Comparison of ENCODE assay signal across 8 cellular contexts in the genomic region with DNA sequence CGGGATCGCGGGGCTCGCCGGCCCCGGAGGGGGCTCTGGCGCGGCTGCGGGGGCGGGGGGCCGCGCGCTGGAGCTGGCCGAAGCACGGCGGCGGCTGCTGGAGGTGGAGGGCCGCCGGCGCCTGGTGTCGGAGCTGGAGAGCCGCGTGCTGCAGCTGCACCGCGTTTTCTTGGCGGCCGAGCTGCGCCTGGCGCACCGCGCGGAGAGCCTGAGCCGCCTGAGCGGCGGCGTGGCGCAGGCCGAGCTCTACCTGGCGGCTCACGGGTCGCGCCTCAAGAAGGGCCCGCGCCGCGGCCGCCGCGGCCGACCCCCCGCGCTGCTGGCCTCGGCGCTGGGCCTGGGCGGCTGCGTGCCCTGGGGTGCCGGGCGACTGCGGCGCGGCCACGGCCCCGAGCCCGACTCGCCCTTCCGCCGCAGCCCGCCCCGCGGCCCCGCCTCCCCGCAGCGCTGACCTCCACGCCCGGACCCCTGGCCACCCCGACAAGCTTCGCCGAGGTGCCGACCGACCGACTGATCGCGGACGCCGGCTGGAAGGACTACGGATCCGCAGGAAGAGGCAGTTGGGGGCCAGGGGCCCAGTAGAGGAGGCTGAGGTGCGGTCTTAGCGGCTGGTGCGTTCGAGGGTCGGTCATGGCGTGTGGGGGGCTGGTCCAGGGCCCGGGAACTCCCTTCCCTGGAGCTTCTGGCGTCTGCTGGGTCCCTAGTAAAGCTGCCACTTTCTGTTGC. TPM values are rescaled to one million over a fixed set of nuclear protein-coding genes. Genes with fewer than 3 reads are reported as not detected.
DNase-seq lines count a peak whose midpoint lies in the region; ATAC-seq, FAIRE-seq and TF ChIP-seq lines count a peak whose summit lies in the region.

No MANE protein-coding gene starts in this region.

- H3K9ac ChIP-seq in duodenal mucosa (ENCODE audit: low read depth in 1 of 2, low read length in 2 of 2), result peak overlapping the region in 1 of 2 donors; percentile 6

- TF ChIP-seq RAD21 in A549 (conservative IDR thresholded peaks at IDR 0.05 in 1 of 2, IDR thresholded peaks at IDR 0.05 in 1 of 2), result no peak

- peak overlapping the region; percentile 100 for H3K27ac ChIP-seq in A549
- H3K27ac ChIP-seq in duodenal mucosa (ENCODE audit: low read depth, low read length), result peak overlapping the region; percentile 20

- no peak for TF ChIP-seq CTCF in A549 (IDR thresholded peaks at IDR 0.05)

- no peak overlapping the region for H3K27ac Mint-ChIP-seq in T-helper 17 cell
- H3K27ac Mint-ChIP-seq in naive B cell, result no peak overlapping the region

- H3K27me3 Mint-ChIP-seq in T-helper 17 cell (peaks cover 55% of the 10 kb centered on the region), naive B cell (peaks cover 33 to 61% (median 44%) of the 10 kb centered on the region in 3 donors)

- H3K27me3 ChIP-seq in duodenal mucosa (ENCODE audit: control insufficient read depth in 1 of 2, insufficient read depth in 2 of 2, low read length in 2 of 2), result peaks cover 20 to 44% of the 10 kb centered on the region in 2 donors

- H3K4me2 ChIP-seq in A549, result peak overlapping the region; percentile 99

- H3K4me3 Mint-ChIP-seq in T-helper 17 cell (peak overlapping the region; percentile 84), naive B cell (peak overlapping the region; percentile 76 to 92 (median 84))

- ATAC-seq in A549, result no peak
- peak; percentile 4 for ATAC-seq in GM19463 (IDR thresholded peaks at IDR 0.05; ENCODE audit: unreplicated experiment)
- ATAC-seq in T-helper 17 cell, result peak; percentile 52
- peak; percentile 51 to 52 for ATAC-seq in naive B cell (ENCODE audit: low read depth in 2 of 2)
- no peak for ATAC-seq in HG03469 (IDR thresholded peaks at IDR 0.05; ENCODE audit: unreplicated experiment)
- no peak for ATAC-seq in GM19452 (IDR thresholded peaks at IDR 0.05; ENCODE audit: unreplicated experiment)

- CTCF ChIA-PET in A549 (lab: Yijun Ruan, JAX), result interaction anchor here (0.6 to 10.6 kb wide), 11 partner anchors 9 to 104 kb away, joined by 3 to 188 read pairs (median 4); no protein-coding TSS in a partner anchor

- peaks cover 61% of the 10 kb centered on the region for H3K4me1 ChIP-seq in A549
- peaks cover 28% of the 10 kb centered on the region in 2 donors for H3K4me1 ChIP-seq in duodenal mucosa (ENCODE audit: control insufficient read depth in 1 of 2, insufficient read depth in 2 of 2, low read length in 2 of 2)

- POLR2A ChIA-PET in A549 (lab: Yijun Ruan, JAX), result interaction anchor here (0.5 to 1.7 kb wide), 14 partner anchors 9 to 549 kb away, joined by 3 to 8 read pairs (median 4); a partner anchor contains a TSS

- H3K4me3 ChIP-seq in A549 (peak overlapping the region; percentile 96), duodenal mucosa (ENCODE audit: low read depth in 1 of 2, low read length in 2 of 2) (peak overlapping the region; percentile 49 to 65)

- H3K9me3 Mint-ChIP-seq in naive B cell, result no peaks in the 10 kb centered on the region

- TF ChIP-seq EP300 in A549 (IDR thresholded peaks at IDR 0.05), result no peak

- no peak for FAIRE-seq in A549 (lab: Jason Lieb, UNC)

- TF ChIP-seq POLR2A in A549 (IDR thresholded peaks at IDR 0.05; ENCODE audit: low read length), result no peak

- 0% methylated on average over 3 of the region's 95 CpGs for WGBS in A549 (ENCODE audit: missing lambda C conversion rate)

- H3K9me3 ChIP-seq in A549, result no peaks in the 10 kb centered on the region
- H3K9me3 ChIP-seq in T-helper 17 cell (ENCODE audit: control insufficient read depth, low read length, poor library complexity, severe bottlenecking), result no peaks in the 10 kb centered on the region
- no peaks in the 10 kb centered on the region for H3K9me3 ChIP-seq in duodenal mucosa (ENCODE audit: control insufficient read depth in 1 of 2, low read length in 2 of 2)

- H3K4me1 Mint-ChIP-seq in T-helper 17 cell (peaks cover 11% of the 10 kb centered on the region), naive B cell (peaks cover 17 to 25% (median 23%) of the 10 kb centered on the region in 3 donors)

- DNase-seq in A549 (ENCODE audit: low read depth in 1 of 2, low spot score in 1 of 2) (no peak), T-helper 17 cell (peak; percentile 18 to 29 (median 20)), naive B cell (peak; percentile 23), midbrain (lab: John Stamatoyannopoulos, UW) (no peak)

- H3K36me3 Mint-ChIP-seq in T-helper 17 cell (ENCODE audit: low read depth) (no peaks in the 10 kb centered on the region), naive B cell (no peaks in the 10 kb centered on the region)

- H3K36me3 ChIP-seq in duodenal mucosa (ENCODE audit: control insufficient read depth in 1 of 2, insufficient read depth in 2 of 2, low read length in 2 of 2), result no peaks in the 10 kb centered on the region

TF ChIP-seq in A549, 52 proteins besides CTCF, POLR2A, EP300 and RAD21:
- TF ChIP-seq RNF2 (IDR thresholded peaks at IDR 0.05; ENCODE audit: borderline replicate concordance, low read depth) (0 out of 2 replicates have a peak, but pooled peaks have one; percentile 25), FOXS1 (CRISPR knock-in tag; IDR thresholded peaks at IDR 0.05) (no peak), CBX8 (IDR thresholded peaks at IDR 0.05) (no peak), ESRRA (IDR thresholded peaks at IDR 0.05; ENCODE audit: borderline replicate concordance, low read length) (no peak)
TF ChIP-seq in A549: peak in this region for 1.

RNA-seq across cellular contexts. Expression of a gene that starts 0.7 kb away (rescaled TPM):
- polyA plus RNA-seq in A549 (2011; rRNA removed) (113 and 134 TPM in 2 replicates), A549 (2017; fragmentation: RNase III; extraction: RNeasy Plus Mini Kit Qiagen cat#74134 plus additional on column Dnase treatment) (68.5 to 86.3 TPM (median 73.9 TPM) in 3 replicates), naive B cell (ENCODE audit: low read depth in 6 of 6) (not detected)
- polyA plus RNA-seq in A549 (2012; cell fraction: cytosol; rRNA removed), result 109 and 152 TPM in 2 replicates
- polyA plus RNA-seq in A549 (2012; cell fraction: nucleus; rRNA removed), result 100 and 141 TPM in 2 replicates
- polyA minus RNA-seq in A549 (2011; rRNA and poly(A)+ RNA removed), result 61.4 and 69.2 TPM in 2 replicates
- under 1 TPM in 1 of 2 donors, not detected in 1; 0.22 TPM for total RNA-seq in T-helper 17 cell

RNA-seq across cellular contexts. Expression of a gene that starts 18.5 kb away (rescaled TPM):
- 0.27 and 0.36 TPM in 2 replicates for polyA plus RNA-seq in A549 (2011; rRNA removed)
- polyA plus RNA-seq in A549 (2012; cell fraction: cytosol; rRNA removed), result 0.94 and 1.0 TPM in 2 replicates
- polyA plus RNA-seq in A549 (2012; cell fraction: nucleus; rRNA removed), result 1.5 and 1.8 TPM in 2 replicates
- polyA plus RNA-seq in A549 (2017; fragmentation: RNase III; extraction: RNeasy Plus Mini Kit Qiagen cat#74134 plus additional on column Dnase treatment), result 0.98 to 1.2 TPM (median 1.0 TPM) in 3 replicates
- polyA minus RNA-seq in A549 (2011; rRNA and poly(A)+ RNA removed), result 0.33 and 0.83 TPM in 2 replicates
- not detected for total RNA-seq in T-helper 17 cell
- not detected for polyA plus RNA-seq in naive B cell (ENCODE audit: low read depth in 6 of 6)

RNA-seq across cellular contexts. Expression of a gene that starts 33.9 kb away (rescaled TPM):
- polyA plus RNA-seq in A549 (2011; rRNA removed) (not detected in 2 replicates), A549 (2017; fragmentation: RNase III; extraction: RNeasy Plus Mini Kit Qiagen cat#74134 plus additional on column Dnase treatment) (not detected in 3 replicates), naive B cell (ENCODE audit: low read depth in 6 of 6) (1 to 10 TPM in 5 of 6 donors, not detected in 1; 1.2 to 2.5 (median 2.2) TPM)
- not detected in 2 replicates for polyA plus RNA-seq in A549 (2012; cell fraction: cytosol; rRNA removed)
- not detected in 2 replicates for polyA plus RNA-seq in A549 (2012; cell fraction: nucleus; rRNA removed)
- 0.15 TPM in 1 of 2 replicates, not detected in the other for polyA minus RNA-seq in A549 (2011; rRNA and poly(A)+ RNA removed)
- 1 to 10 TPM in 1 of 2 donors, under 1 TPM in 1; 0.62 to 1.3 TPM for total RNA-seq in T-helper 17 cell

Comparison
In these comparisons a context has a peak if more than half of its experiments do, and no peak if none do; other contexts are left out.
1. ATAC-seq: peak in GM19463 (single experiment), T-helper 17 cell (single experiment) and naive B cell (2 of 2); none in A549 (0 of 2), HG03469 (single experiment) and GM19452 (single experiment).
2. DNase-seq: peak in T-helper 17 cell (3 of 3) and naive B cell (single experiment); none in A549 (0 of 2) and midbrain (single experiment).
3. RNA of a gene that starts 0.7 kb away (polyA plus RNA-seq): 68.5 to 152 TPM in A549; not detected in naive B cell; every median in the first group is over 10 times any median in the second.